In genomic region chr2:85713836-85714235, GRCh38 we compare ENCODE assay signal across 2 cellular contexts.
TF ChIP-seq lines count a peak whose summit lies in the region.

No MANE protein-coding gene starts in this region.

TF ChIP-seq in H1, 55 proteins besides CTCF, POLR2A, EP300 and RAD21:
- TF ChIP-seq TAF1 (IDR thresholded peaks at IDR 0.05; ENCODE audit: low read depth, low read length) (no peak), KDM1A (IDR thresholded peaks at IDR 0.05; ENCODE audit: borderline replicate concordance, low read length) (no peak), SP2 (IDR thresholded peaks at IDR 0.05; ENCODE audit: low read length) (no peak), ATF2 (IDR thresholded peaks at IDR 0.05; ENCODE audit: low read length) (no peak), USF2 (IDR thresholded peaks at IDR 0.05; ENCODE audit: low read length) (no peak), PHF8 (conservative IDR thresholded peaks at IDR 0.05; ENCODE audit: low read depth, low read length) (no peak), MAFK (IDR thresholded peaks at IDR 0.05; ENCODE audit: low read depth, low read length) (no peak), CTBP2 (IDR thresholded peaks at IDR 0.05; ENCODE audit: borderline replicate concordance, insufficient read depth, insufficient read length, low read length) (no peak), BRCA1 (IDR thresholded peaks at IDR 0.05; ENCODE audit: low read depth, low read length) (no peak), GTF2F1 (IDR thresholded peaks at IDR 0.05; ENCODE audit: borderline replicate concordance, low read depth, low read length) (no peak)

TF ChIP-seq in WTC11, 78 proteins besides CTCF, POLR2A, EP300 and RAD21:
- no peak for TF ChIP-seq NR1H2 (CRISPR knock-in tag; IDR thresholded peaks at IDR 0.05)
- TF ChIP-seq ZNF671 (CRISPR knock-in tag; IDR thresholded peaks at IDR 0.05): no peak
- TF ChIP-seq E2F4 (CRISPR knock-in tag; IDR thresholded peaks at IDR 0.05; ENCODE audit: borderline replicate concordance, low read depth): no peak
- TF ChIP-seq ZNF396 (CRISPR knock-in tag; IDR thresholded peaks at IDR 0.05; ENCODE audit: borderline replicate concordance): no peak
- no peak for TF ChIP-seq IRF2 (CRISPR knock-in tag; IDR thresholded peaks at IDR 0.05; ENCODE audit: borderline replicate concordance, low read depth)
- no peak for TF ChIP-seq E2F1 (CRISPR knock-in tag; IDR thresholded peaks at IDR 0.05)
- TF ChIP-seq TCF7 (CRISPR knock-in tag; IDR thresholded peaks at IDR 0.05; ENCODE audit: low read depth): no peak
- TF ChIP-seq GRHL2 (CRISPR knock-in tag; IDR thresholded peaks at IDR 0.05; ENCODE audit: insufficient replicate concordance, severe bottlenecking): no peak
- TF ChIP-seq ZBTB43 (CRISPR knock-in tag; IDR thresholded peaks at IDR 0.05): no peak
- TF ChIP-seq CREM (CRISPR knock-in tag; IDR thresholded peaks at IDR 0.05): no peak
- no peak for TF ChIP-seq HMGXB4 (CRISPR knock-in tag; IDR thresholded peaks at IDR 0.05)
- TF ChIP-seq ZBTB21 (CRISPR knock-in tag; IDR thresholded peaks at IDR 0.05; ENCODE audit: borderline replicate concordance): no peak
- no peak for TF ChIP-seq TP53 (CRISPR knock-in tag; IDR thresholded peaks at IDR 0.05)
- TF ChIP-seq CDX4 (CRISPR knock-in tag; IDR thresholded peaks at IDR 0.05; ENCODE audit: borderline replicate concordance): no peak
- no peak for TF ChIP-seq SP1 (CRISPR knock-in tag; conservative IDR thresholded peaks at IDR 0.05)
- TF ChIP-seq ATF2 (CRISPR knock-in tag; IDR thresholded peaks at IDR 0.05; ENCODE audit: borderline replicate concordance, low read depth): no peak
- no peak for TF ChIP-seq MYBL2 (CRISPR knock-in tag; IDR thresholded peaks at IDR 0.05)
- no peak for TF ChIP-seq ZSCAN18 (CRISPR knock-in tag; IDR thresholded peaks at IDR 0.05)
- TF ChIP-seq FOXK1 (CRISPR knock-in tag; IDR thresholded peaks at IDR 0.05): no peak
